ENCODE assay signal across 31 cellular contexts in genomic region chr14:39243831-39244230, GRCh38.
"Had no signal": no experiment of that assay in that cellular context is flagged by ENCODE, and none has a peak within 500 bp of the region (broad histone marks: within the 10 kb centered on the region; RNA-seq: fewer than 3 reads in every experiment).

No MANE protein-coding gene starts in this region.

- H3K4me3 Mint-ChIP-seq: activated CD8-positive, alpha-beta memory T cell treated with anti-CD3 and anti-CD28 coated beads, Interleukin-2, amount 10 ng/mL, durations not matched to agents 7 days and 5 days; activated CD8-positive, alpha-beta T cell treated with anti-CD3 and anti-CD28 coated beads, Interleukin-2, amount 10 ng/mL, durations not matched to agents 7 days and 5 days; activated naive CD4-positive, alpha-beta T cell treated with anti-CD3 and anti-CD28 coated beads for 36 hours; activated naive CD4-positive, alpha-beta T cell treated with anti-CD3 and anti-CD28 coated beads, Interleukin-2, amount 50 U/mL, for 24 hours; activated naive CD8-positive, alpha-beta T cell treated with anti-CD3 and anti-CD28 coated beads for 36 hours; activated naive CD8-positive, alpha-beta T cell treated with anti-CD3 and anti-CD28 coated beads, Interleukin-2, amount 50 U/mL, for 24 hours; activated T-helper 1 cell treated with anti-CD3 and anti-CD28 coated beads, Interleukin-12 subunit alpha, Interleukin-12 subunit beta, Interleukin-2, Interleukin-4 antibody, amounts not matched to agents 30 ng/mL and 10 ng/mL and 1 ng/mL, durations not matched to agents 14 hours and 24 hours and 36 hours; WTC11 had no signal

- H3K36me3 ChIP-seq: adrenal gland, cardiac muscle cell, colonic mucosa, heart left ventricle had no signal

- H3K4me1 Mint-ChIP-seq: activated CD8-positive, alpha-beta memory T cell treated with anti-CD3 and anti-CD28 coated beads, Interleukin-2, amount 10 ng/mL, durations not matched to agents 7 days and 5 days; activated naive CD4-positive, alpha-beta T cell treated with anti-CD3 and anti-CD28 coated beads, Interleukin-2, amount 50 U/mL, for 24 hours; activated naive CD8-positive, alpha-beta T cell treated with anti-CD3 and anti-CD28 coated beads for 36 hours; activated naive CD8-positive, alpha-beta T cell treated with anti-CD3 and anti-CD28 coated beads, Interleukin-2, amount 50 U/mL, for 24 hours; WTC11 had no signal

- H3K27ac ChIP-seq: adrenal gland, body of pancreas, cardiac muscle cell, colonic mucosa, heart left ventricle, VCaP had no signal

- ATAC-seq: activated CD8-positive, alpha-beta memory T cell treated with anti-CD3 and anti-CD28 coated beads, Interleukin-2, amount 10 ng/mL, durations not matched to agents 7 days and 5 days; activated CD8-positive, alpha-beta T cell treated with anti-CD3 and anti-CD28 coated beads, Interleukin-2, amount 10 ng/mL, durations not matched to agents 7 days and 5 days; activated naive CD8-positive, alpha-beta T cell treated with anti-CD3 and anti-CD28 coated beads, Interleukin-2, amount 50 U/mL, for 24 hours; body of pancreas; esophagus mucosa; heart left ventricle; WTC11 had no signal

- H3K4me3 ChIP-seq: adrenal gland, body of pancreas, cardiac muscle cell, colonic mucosa, heart left ventricle had no signal

- H3K27me3 ChIP-seq: adrenal gland, body of pancreas, cardiac muscle cell, colonic mucosa, heart left ventricle had no signal

- H3K27ac Mint-ChIP-seq: activated CD8-positive, alpha-beta memory T cell treated with anti-CD3 and anti-CD28 coated beads, Interleukin-2, amount 10 ng/mL, durations not matched to agents 7 days and 5 days; activated CD8-positive, alpha-beta T cell treated with anti-CD3 and anti-CD28 coated beads, Interleukin-2, amount 10 ng/mL, durations not matched to agents 7 days and 5 days; activated naive CD4-positive, alpha-beta T cell treated with anti-CD3 and anti-CD28 coated beads for 36 hours; activated naive CD4-positive, alpha-beta T cell treated with anti-CD3 and anti-CD28 coated beads, Interleukin-2, amount 50 U/mL, for 24 hours; activated naive CD8-positive, alpha-beta T cell treated with anti-CD3 and anti-CD28 coated beads for 36 hours; activated naive CD8-positive, alpha-beta T cell treated with anti-CD3 and anti-CD28 coated beads, Interleukin-2, amount 50 U/mL, for 24 hours; activated T-helper 1 cell treated with anti-CD3 and anti-CD28 coated beads, Interleukin-12 subunit alpha, Interleukin-12 subunit beta, Interleukin-2, Interleukin-4 antibody, amounts not matched to agents 30 ng/mL and 10 ng/mL and 1 ng/mL, durations not matched to agents 14 hours and 24 hours and 36 hours; activated T-helper 2 cell treated with anti-CD3 and anti-CD28 coated beads, Interferon-gamma antibody, Interleukin-2, Interleukin-4, amounts not matched to agents 10 μg/mL and 5 μg/mL and 100 μg/mL, durations not matched to agents 14 hours and 24 hours and 36 hours; WTC11 had no signal

- H3K9me3 ChIP-seq: adrenal gland, body of pancreas, colonic mucosa, heart left ventricle had no signal

- H3K4me1 ChIP-seq: adrenal gland, body of pancreas, colonic mucosa, heart left ventricle had no signal

- DNase-seq: activated CD4-positive, alpha-beta T cell treated with anti-CD3 and anti-CD28 coated beads for 1 hour; activated CD4-positive, alpha-beta T cell treated with anti-CD3 and anti-CD28 coated beads for 4 hours; activated CD4-positive, alpha-beta T cell treated with anti-CD3 and anti-CD28 coated beads, Interleukin-2, amount 50 U/mL, for 48 hours; activated CD8-positive, alpha-beta memory T cell treated with anti-CD3 and anti-CD28 coated beads, Interleukin-2, amount 10 ng/mL, durations not matched to agents 7 days and 5 days; activated CD8-positive, alpha-beta memory T cell treated with anti-CD3 and anti-CD28 coated beads, Interleukin-2, amount 50 U/mL, for 4 hours; activated CD8-positive, alpha-beta T cell treated with anti-CD3 and anti-CD28 coated beads, Interleukin-2, amount 10 ng/mL, durations not matched to agents 7 days and 5 days; activated effector memory CD4-positive, alpha-beta T cell treated with anti-CD3 and anti-CD28 coated beads, Interleukin-2, amount 50 U/mL, for 16 hours; activated naive CD4-positive, alpha-beta T cell treated with anti-CD3 and anti-CD28 coated beads for 36 hours; activated naive CD8-positive, alpha-beta T cell treated with anti-CD3 and anti-CD28 coated beads for 36 hours; activated naive CD8-positive, alpha-beta T cell treated with anti-CD3 and anti-CD28 coated beads, Interleukin-2, amount 50 U/mL, for 24 hours; activated T-cell treated with anti-CD3 and anti-CD28 coated beads, Interleukin-2, amount 50 U/mL, for 1 hour; activated T-cell treated with anti-CD3 and anti-CD28 coated beads, Interleukin-2, amount 50 U/mL, for 48 hours; adrenal gland; amygdala; aorta; body of pancreas; central memory CD4-positive, alpha-beta T cell; cerebellar nuclear complex; colonic mucosa; effector CD8-positive, alpha-beta T cell; foreskin fibroblast; heart left ventricle; hypothalamus; T-helper 2 cell had no signal

- H3K9me3 Mint-ChIP-seq: activated naive CD4-positive, alpha-beta T cell treated with anti-CD3 and anti-CD28 coated beads for 36 hours; activated naive CD4-positive, alpha-beta T cell treated with anti-CD3 and anti-CD28 coated beads, Interleukin-2, amount 50 U/mL, for 24 hours; activated naive CD8-positive, alpha-beta T cell treated with anti-CD3 and anti-CD28 coated beads for 36 hours; activated naive CD8-positive, alpha-beta T cell treated with anti-CD3 and anti-CD28 coated beads, Interleukin-2, amount 50 U/mL, for 24 hours; activated T-helper 1 cell treated with anti-CD3 and anti-CD28 coated beads, Interleukin-12 subunit alpha, Interleukin-12 subunit beta, Interleukin-2, Interleukin-4 antibody, amounts not matched to agents 30 ng/mL and 10 ng/mL and 1 ng/mL, durations not matched to agents 14 hours and 24 hours and 36 hours; activated T-helper 2 cell treated with anti-CD3 and anti-CD28 coated beads, Interferon-gamma antibody, Interleukin-2, Interleukin-4, amounts not matched to agents 10 μg/mL and 5 μg/mL and 100 μg/mL, durations not matched to agents 14 hours and 24 hours and 36 hours; WTC11 had no signal

- H3K36me3 Mint-ChIP-seq: activated CD8-positive, alpha-beta memory T cell treated with anti-CD3 and anti-CD28 coated beads, Interleukin-2, amount 10 ng/mL, durations not matched to agents 7 days and 5 days; activated naive CD4-positive, alpha-beta T cell treated with anti-CD3 and anti-CD28 coated beads, Interleukin-2, amount 50 U/mL, for 24 hours; activated naive CD8-positive, alpha-beta T cell treated with anti-CD3 and anti-CD28 coated beads for 36 hours; WTC11 had no signal
